Comparison of ENCODE assay signal across 16 cellular contexts in genomic region chr3:122913539-122914100, GRCh38.
"Had no signal": no experiment of that assay in that cellular context is flagged by ENCODE, and none has a peak within 500 bp of the region (broad histone marks: within the 10 kb centered on the region; RNA-seq: fewer than 3 reads in every experiment).

No MANE protein-coding gene starts in this region.

- ATAC-seq: esophagus mucosa; naive thymus-derived CD8-positive, alpha-beta T cell; right cardiac atrium had no signal

- H3K4me2 ChIP-seq: hepatocyte had no signal

- H3K79me2 ChIP-seq: hepatocyte, parathyroid adenoma had no signal

- H2AFZ ChIP-seq: hepatocyte had no signal

- H3K27ac ChIP-seq: hepatocyte, left ventricle myocardium inferior, parathyroid adenoma, stomach, transverse colon had no signal

- H3K4me3 Mint-ChIP-seq: activated naive CD4-positive, alpha-beta T cell treated with anti-CD3 and anti-CD28 coated beads, Interleukin-2, amount 10 ng/mL, durations not matched to agents 7 days and 5 days; mesothelial cell of epicardium; stimulated activated memory B cell treated with anti-CD40 and anti-IgM and Interleukin-4, amounts not matched to agents 10 μg/mL and 1 μg/mL and 100 μg/mL, for 72 hours had no signal

- H3K27ac Mint-ChIP-seq: activated naive CD4-positive, alpha-beta T cell treated with anti-CD3 and anti-CD28 coated beads, Interleukin-2, amount 10 ng/mL, durations not matched to agents 7 days and 5 days; mesothelial cell of epicardium; stimulated activated memory B cell treated with anti-CD40 and anti-IgM and Interleukin-4, amounts not matched to agents 10 μg/mL and 1 μg/mL and 100 μg/mL, for 72 hours had no signal

- H3K4me3 ChIP-seq: hepatocyte, left ventricle myocardium inferior, transverse colon had no signal

- H3K36me3 ChIP-seq: stomach, transverse colon had no signal

- H3K4me1 ChIP-seq: left ventricle myocardium inferior, parathyroid adenoma, transverse colon had no signal

- DNase-seq: activated effector memory CD4-positive, alpha-beta T cell treated with anti-CD3 and anti-CD28 coated beads, Interleukin-2, amount 50 U/mL, for 16 hours; activated naive CD4-positive, alpha-beta T cell treated with anti-CD3 and anti-CD28 coated beads, Interleukin-2, amount 10 ng/mL, durations not matched to agents 7 days and 5 days; activated T-cell treated with anti-CD3 and anti-CD28 coated beads for 4 hours; effector memory CD4-positive, alpha-beta T cell; glutamatergic neuron; left ventricle myocardium inferior; naive thymus-derived CD8-positive, alpha-beta T cell; right cardiac atrium; stimulated activated CD4-positive, alpha-beta T cell treated with anti-CD3 and anti-CD28 coated beads, Interleukin-2, amount 100 ng/mL, for 24 hours; stomach; transverse colon had no signal

- H3K9me3 Mint-ChIP-seq: activated naive CD4-positive, alpha-beta T cell treated with anti-CD3 and anti-CD28 coated beads, Interleukin-2, amount 10 ng/mL, durations not matched to agents 7 days and 5 days; mesothelial cell of epicardium; naive thymus-derived CD8-positive, alpha-beta T cell; stimulated activated memory B cell treated with anti-CD40 and anti-IgM and Interleukin-4, amounts not matched to agents 10 μg/mL and 1 μg/mL and 100 μg/mL, for 72 hours had no signal

- H3K4me1 Mint-ChIP-seq: mesothelial cell of epicardium had no signal

- H3K27me3 ChIP-seq: hepatocyte had no signal

- H3K36me3 Mint-ChIP-seq: activated naive CD4-positive, alpha-beta T cell treated with anti-CD3 and anti-CD28 coated beads, Interleukin-2, amount 10 ng/mL, durations not matched to agents 7 days and 5 days; mesothelial cell of epicardium; stimulated activated memory B cell treated with anti-CD40 and anti-IgM and Interleukin-4, amounts not matched to agents 10 μg/mL and 1 μg/mL and 100 μg/mL, for 72 hours had no signal

- H3K9ac ChIP-seq: parathyroid adenoma had no signal

- H3K9me3 ChIP-seq: left ventricle myocardium inferior, stomach, transverse colon had no signal
